Comparison of ENCODE assay signal across 9 cellular contexts in genomic region chr11:67485873-67486343, GRCh38. TPM values are rescaled to one million over a fixed set of nuclear protein-coding genes. Genes with fewer than 3 reads are reported as not detected.
DNase-seq lines count a peak whose midpoint lies in the region; ATAC-seq, FAIRE-seq and TF ChIP-seq lines count a peak whose summit lies in the region.
"Not testable (repeated sequence)": the region's sequence is repeated elsewhere in the genome, so short reads cannot be mapped to it uniquely, and the experiment has no call there.
"Had no signal": no experiment of that assay in that cellular context is flagged by ENCODE, and none has a peak within 500 bp of the region (broad histone marks: within the 10 kb centered on the region; RNA-seq: fewer than 3 reads in every experiment).

No MANE protein-coding gene starts in this region.

- H3K36me3 ChIP-seq in BLaER1 treated with 17β-estradiol and CSF1 and Interleukin-3, amounts not matched to agents 10 nM and 100 nM = peaks cover 43 to 51% (median 45%) of the 10 kb centered on the region in 11 experiments
- H3K36me3 ChIP-seq in KOPT-K1 (ENCODE audit: insufficient read depth, low read length) = peaks cover 46% of the 10 kb centered on the region
- not testable (repeated sequence) for H3K36me3 ChIP-seq in SU-DHL-6 (ENCODE audit: low read length)
- H3K36me3 ChIP-seq in K562 (ENCODE audit: control insufficient read depth, insufficient read depth, low read length) = peaks cover 36% of the 10 kb centered on the region; the same call in 1 of the 3 replicates
- peaks cover 39% of the 10 kb centered on the region for H3K36me3 ChIP-seq in lower lobe of right lung

- not testable (repeated sequence) for H3K9me2 ChIP-seq in SU-DHL-6 (replicated peaks; ENCODE audit: insufficient read depth, low read length)

- H3K4me3 ChIP-seq in BLaER1 treated with 17β-estradiol and CSF1 and Interleukin-3, amounts not matched to agents 10 nM and 100 nM = peak overlapping the region in 1 of 10 experiments; percentile 33; a peak in 1 of 20 replicates
- not testable (repeated sequence) for H3K4me3 ChIP-seq in SU-DHL-6 (ENCODE audit: insufficient read depth, low read length, poor library complexity, severe bottlenecking); K562; lower lobe of right lung

- H3K27me3 ChIP-seq in BLaER1 treated with 17β-estradiol and CSF1 and Interleukin-3, amounts not matched to agents 10 nM and 100 nM; SU-DHL-6 (ENCODE audit: low read length); K562 (ENCODE audit: control insufficient read depth in 2 of 2, insufficient read depth in 2 of 2, low read length in 2 of 2); lower lobe of right lung (ENCODE audit: low read depth): not testable (repeated sequence)

- 49% methylated on average over 7 of the region's 7 CpGs for WGBS in K562 (ENCODE audit: insufficient coverage, low coverage, missing lambda C conversion rate)

- H3K79me2 ChIP-seq in SU-DHL-6 (ENCODE audit: insufficient read depth, low read length) (peaks cover 18% of the 10 kb centered on the region), K562 (ENCODE audit: control insufficient read depth, insufficient read depth, low read length) (peaks cover 34% of the 10 kb centered on the region)

- peaks cover 25% of the 10 kb centered on the region for H3F3A ChIP-seq in SU-DHL-6 (ENCODE audit: insufficient read depth)

- TF ChIP-seq RAD21 in K562 (CRISPR knock-in tag; conservative IDR thresholded peaks at IDR 0.05 in 1 of 2, IDR thresholded peaks at IDR 0.05 in 1 of 2) = not testable (repeated sequence)

- not testable (repeated sequence) for ATAC-seq in GM18505 (IDR thresholded peaks at IDR 0.05; ENCODE audit: unreplicated experiment); lower lobe of right lung
- ATAC-seq in K562 = peak; percentile 18; the same call in 1 of the 3 replicates

- not testable (repeated sequence) for H3K9me3 ChIP-seq in BLaER1 treated with 17β-estradiol and CSF1 and Interleukin-3, amounts not matched to agents 10 nM and 100 nM (replicated peaks in 1 of 11); KOPT-K1 (ENCODE audit: insufficient read depth, low read length, poor library complexity, severe bottlenecking); SU-DHL-6 (ENCODE audit: insufficient read depth, low read length); K562 (replicated peaks; ENCODE audit: control insufficient read depth, insufficient read depth, low read depth, low read length); lower lobe of right lung

- H3K9me1 ChIP-seq in K562 (ENCODE audit: control insufficient read depth, insufficient read depth, low read length) = not testable (repeated sequence)

- POLR2A ChIA-PET in K562 (lab: Yijun Ruan, JAX) = not testable (repeated sequence)

- H2AFZ ChIP-seq in SU-DHL-6 (ENCODE audit: low read depth, low read length, severe bottlenecking); K562 (ENCODE audit: low read depth, low read length): not testable (repeated sequence)

- H3K27ac ChIP-seq in BLaER1 treated with 17β-estradiol and CSF1 and Interleukin-3, amounts not matched to agents 10 nM and 100 nM = peak overlapping the region in 1 of 11 experiments; percentile 1; a peak in 1 of 22 replicates
- H3K27ac ChIP-seq in KOPT-K1 (ENCODE audit: low read depth, low read length, poor library complexity, severe bottlenecking) (peak overlapping the region; percentile 99), SU-DHL-6 (ENCODE audit: low read depth, low read length) (peak overlapping the region; percentile 95)
- not testable (repeated sequence) for H3K27ac ChIP-seq in K562 (ENCODE audit: extremely low read depth, low read depth, low read length); lower lobe of right lung

- not testable (repeated sequence) for TF ChIP-seq EP300 in K562 (IDR thresholded peaks at IDR 0.05; ENCODE audit: low read length)

- H3K4me1 ChIP-seq in BLaER1 treated with 17β-estradiol and CSF1 and Interleukin-3, amounts not matched to agents 10 nM and 100 nM = peaks cover 45 to 51% (median 48%) of the 10 kb centered on the region in 10 experiments
- H3K4me1 ChIP-seq in K562 (replicated peaks in 1 of 2; ENCODE audit: control insufficient read depth in 2 of 2, insufficient read depth in 2 of 2, low read length in 2 of 2) (peaks cover 28 to 74% of the 10 kb centered on the region in 2 experiments), lower lobe of right lung (peaks cover 44% of the 10 kb centered on the region)

- in situ Hi-C loops in K562 (cut with MboI) = not testable (repeated sequence)

- H3K9ac ChIP-seq in BLaER1 treated with 17β-estradiol and CSF1 and Interleukin-3, amounts not matched to agents 10 nM and 100 nM = not testable (repeated sequence)
- peak overlapping the region; percentile 64 for H3K9ac ChIP-seq in SU-DHL-6 (ENCODE audit: low read length)
- H3K9ac ChIP-seq in K562 (ENCODE audit: insufficient read depth in 1 of 2, low read depth in 2 of 2, low read length in 2 of 2) = peak overlapping the region in 1 of 2 experiments; percentile 32; a peak in 1 of 4 replicates

- intact Hi-C loops in K562 (cut with micrococcal nuclease); lower lobe of right lung (cut with DNase I): not testable (repeated sequence)

- peak; percentile 71 for FAIRE-seq in K562 (lab: Jason Lieb, UNC)

- CTCF ChIA-PET in K562 (lab: Yijun Ruan, JAX; ENCODE audit: low intra/inter-chr PET ratio) = not testable (repeated sequence)

- H4K20me1 ChIP-seq in BLaER1 treated with 17β-estradiol and CSF1 and Interleukin-3, amounts not matched to agents 10 nM and 100 nM = peaks cover 19 to 72% (median 56%) of the 10 kb centered on the region in 11 experiments; a peak in 21 of 22 replicates
- not testable (repeated sequence) for H4K20me1 ChIP-seq in SU-DHL-6 (ENCODE audit: low read depth, low read length); K562 (replicated peaks; ENCODE audit: control insufficient read depth, insufficient read depth, low read length)

- BruUV-seq in K562 (replicated peaks; lab: Mats Ljungman, UMichigan) = not testable (repeated sequence)

- TF ChIP-seq POLR2A in GM18505 (IDR thresholded peaks at IDR 0.05; ENCODE audit: borderline replicate concordance, extremely low read depth, insufficient read depth, insufficient read length) = peak; percentile 84
- not testable (repeated sequence) for TF ChIP-seq POLR2A in K562 (conservative IDR thresholded peaks at IDR 0.05)

- peak overlapping the region; percentile 91 to 100 (median 97) for H3K4me2 ChIP-seq in BLaER1 treated with 17β-estradiol and CSF1 and Interleukin-3, amounts not matched to agents 10 nM and 100 nM
- H3K4me2 ChIP-seq in SU-DHL-6 (ENCODE audit: low read depth, low read length, poor library complexity, severe bottlenecking) = peak overlapping the region; percentile 96
- H3K4me2 ChIP-seq in K562 (ENCODE audit: insufficient read depth, low read length) = not testable (repeated sequence)

- TF ChIP-seq CTCF in SU-DHL-6 (IDR thresholded peaks at IDR 0.05; ENCODE audit: insufficient read depth, low read length, poor library complexity, severe bottlenecking); K562 (IDR thresholded peaks at IDR 0.05 in 2 of 3, conservative IDR thresholded peaks at IDR 0.05 in 1 of 3; ENCODE audit: insufficient read depth in 2 of 3, low read depth in 1 of 3, low read length in 3 of 3); lower lobe of right lung (IDR thresholded peaks at IDR 0.05): not testable (repeated sequence)

- peak; percentile 67 for DNase-seq in activated T-cell treated with anti-CD3 and anti-CD28 coated beads for 48 hours (ENCODE audit: low read depth)
- DNase-seq in K562 (ENCODE audit: extremely low read depth in 1 of 4, low spot score in 3 of 4) = peak; percentile 42 to 69 (median 60)
- peak; percentile 28 for DNase-seq in lower lobe of right lung
- DNase-seq in stimulated activated CD8-positive, alpha-beta memory T cell treated with anti-CD3 and anti-CD28 coated beads, Interleukin-4, amount 100 ng/mL, for 24 hours (ENCODE audit: low read depth) = peak; percentile 21

RNA-seq across cellular contexts. Expression of gene AIP, which starts 3.1 kb away (rescaled TPM):
- total RNA-seq in K562 (2011; cell fraction: chromatin; rRNA removed; ENCODE audit: low replicate concordance) = 16.7 and 49.3 TPM in 2 replicates
- 51.0 and 54.0 TPM in 2 replicates for total RNA-seq in K562 (2011; cell fraction: nucleolus; rRNA removed)
- total RNA-seq in K562 (2011; cell fraction: nucleoplasm; rRNA removed) = 29.5 and 34.8 TPM in 2 replicates
- total RNA-seq in K562 (2014; rRNA removed) (92.5 and 101 TPM in 2 replicates), K562 (2014; rRNA removed; fragmentation: Illumina TruSeq; extraction: Trizol) (16.6 and 37.0 TPM in 2 replicates), K562 (2015; rRNA removed; fragmentation: Illumina TruSeq; extraction: Trizol) (50.3 and 52.7 TPM in 2 replicates), K562 (2021) (71.2 and 78.3 TPM in 2 replicates), lower lobe of right lung (85.2 TPM)
- polyA plus RNA-seq in K562 (2011; rRNA removed) (66.6 and 98.4 TPM in 2 replicates), K562 (2014; fragmentation: Illumina TruSeq; extraction: Trizol) (40.2 and 66.9 TPM in 2 replicates), K562 (2014; fragmentation: Nextera tagmentation; extraction: Ambion mirVana) (10 to 100 TPM in 1 of 2 experiments, 1 to 10 TPM in 1; 5.2 to 16.2 TPM), K562 (2014; rRNA removed) (85.1 and 92.7 TPM in 2 replicates)
- polyA plus RNA-seq in K562 (2011; cell fraction: cytosol; rRNA removed) = 124 and 170 TPM in 2 replicates
- polyA plus RNA-seq in K562 (2011; cell fraction: nucleus; rRNA removed) = 61.0 and 75.7 TPM in 2 replicates
- polyA plus RNA-seq in K562 (2012) = 81.9 and 121 TPM in 2 replicates
- 43.3 and 59.8 TPM in 2 replicates for polyA minus RNA-seq in K562 (2011; rRNA and poly(A)+ RNA removed)
- polyA minus RNA-seq in K562 (2011; cell fraction: cytosol; rRNA and poly(A)+ RNA removed) = 48.4 and 57.2 TPM in 2 replicates
- 22.1 and 26.9 TPM in 2 replicates for polyA minus RNA-seq in K562 (2011; cell fraction: nucleus; rRNA and poly(A)+ RNA removed)

RNA-seq across cellular contexts. Expression of gene TMEM134, which starts 16.9 kb away (rescaled TPM):
- total RNA-seq in K562 (2011; cell fraction: chromatin; rRNA removed; ENCODE audit: low replicate concordance) = 5.8 and 18.7 TPM in 2 replicates
- total RNA-seq in K562 (2011; cell fraction: nucleolus; rRNA removed) = 21.2 and 21.3 TPM in 2 replicates
- 17.5 and 22.7 TPM in 2 replicates for total RNA-seq in K562 (2011; cell fraction: nucleoplasm; rRNA removed)
- total RNA-seq in K562 (2014; rRNA removed) (10.7 and 23.4 TPM in 2 replicates), K562 (2014; rRNA removed; fragmentation: Illumina TruSeq; extraction: Trizol) (1.3 and 1.5 TPM in 2 replicates), K562 (2015; rRNA removed; fragmentation: Illumina TruSeq; extraction: Trizol) (10.3 and 10.7 TPM in 2 replicates), K562 (2021) (19.2 and 19.3 TPM in 2 replicates), lower lobe of right lung (49.1 TPM)
- polyA plus RNA-seq in K562 (2011; rRNA removed) (17.5 and 26.2 TPM in 2 replicates), K562 (2014; fragmentation: Illumina TruSeq; extraction: Trizol) (6.3 and 11.1 TPM in 2 replicates), K562 (2014; fragmentation: Nextera tagmentation; extraction: Ambion mirVana) (1 to 10 TPM in 1 of 2 experiments, under 1 TPM in 1; 0.63 to 1.4 TPM), K562 (2014; rRNA removed) (48.4 and 58.9 TPM in 2 replicates)
- polyA plus RNA-seq in K562 (2011; cell fraction: cytosol; rRNA removed) = 79.1 and 131 TPM in 2 replicates
- 43.3 and 53.7 TPM in 2 replicates for polyA plus RNA-seq in K562 (2011; cell fraction: nucleus; rRNA removed)
- 20.0 and 28.2 TPM in 2 replicates for polyA plus RNA-seq in K562 (2012)
- 1.3 and 2.0 TPM in 2 replicates for polyA minus RNA-seq in K562 (2011; rRNA and poly(A)+ RNA removed)
- polyA minus RNA-seq in K562 (2011; cell fraction: cytosol; rRNA and poly(A)+ RNA removed) = 7.4 and 10.5 TPM in 2 replicates
- 12.4 and 12.8 TPM in 2 replicates for polyA minus RNA-seq in K562 (2011; cell fraction: nucleus; rRNA and poly(A)+ RNA removed)

RNA-seq across cellular contexts. Expression of gene PITPNM1, which starts 19.3 kb away (rescaled TPM):
- 48.7 and 132 TPM in 2 replicates for total RNA-seq in K562 (2011; cell fraction: chromatin; rRNA removed; ENCODE audit: low replicate concordance)
- total RNA-seq in K562 (2011; cell fraction: nucleolus; rRNA removed) = 82.2 and 92.7 TPM in 2 replicates
- total RNA-seq in K562 (2011; cell fraction: nucleoplasm; rRNA removed) = 41.5 and 53.5 TPM in 2 replicates
- 33.6 and 47.6 TPM in 2 replicates for total RNA-seq in K562 (2014; rRNA removed)
- 9.3 and 11.2 TPM in 2 replicates for total RNA-seq in K562 (2014; rRNA removed; fragmentation: Illumina TruSeq; extraction: Trizol)
- 17.4 and 17.7 TPM in 2 replicates for total RNA-seq in K562 (2015; rRNA removed; fragmentation: Illumina TruSeq; extraction: Trizol)
- total RNA-seq in K562 (2021) = 50.2 and 53.7 TPM in 2 replicates
- 14.7 and 18.8 TPM in 2 replicates for polyA plus RNA-seq in K562 (2011; rRNA removed)
- 15.2 and 52.3 TPM in 2 replicates for polyA plus RNA-seq in K562 (2011; cell fraction: cytosol; rRNA removed)
- 72.4 and 144 TPM in 2 replicates for polyA plus RNA-seq in K562 (2011; cell fraction: nucleus; rRNA removed)
- polyA plus RNA-seq in K562 (2012) = 24.1 and 32.9 TPM in 2 replicates
- polyA plus RNA-seq in K562 (2014; fragmentation: Illumina TruSeq; extraction: Trizol) = 16.0 and 24.4 TPM in 2 replicates
- under 1 TPM; 0.11 to 0.25 TPM for polyA plus RNA-seq in K562 (2014; fragmentation: Nextera tagmentation; extraction: Ambion mirVana)
- 35.0 and 42.3 TPM in 2 replicates for polyA plus RNA-seq in K562 (2014; rRNA removed)
- polyA minus RNA-seq in K562 (2011; rRNA and poly(A)+ RNA removed) = 4.8 and 6.9 TPM in 2 replicates
- 15.8 and 16.3 TPM in 2 replicates for polyA minus RNA-seq in K562 (2011; cell fraction: cytosol; rRNA and poly(A)+ RNA removed)
- 28.3 and 31.1 TPM in 2 replicates for polyA minus RNA-seq in K562 (2011; cell fraction: nucleus; rRNA and poly(A)+ RNA removed)
- 54.1 TPM for total RNA-seq in lower lobe of right lung

RNA-seq across cellular contexts. Expression of gene CDK2AP2, which starts 22.1 kb away (rescaled TPM):
- total RNA-seq in K562 (2011; cell fraction: chromatin; rRNA removed; ENCODE audit: low replicate concordance) = 21.8 and 52.5 TPM in 2 replicates
- 47.5 and 51.3 TPM in 2 replicates for total RNA-seq in K562 (2011; cell fraction: nucleolus; rRNA removed)
- total RNA-seq in K562 (2011; cell fraction: nucleoplasm; rRNA removed) = 24.7 and 43.2 TPM in 2 replicates
- total RNA-seq in K562 (2014; rRNA removed) = 34.6 and 53.3 TPM in 2 replicates
- total RNA-seq in K562 (2014; rRNA removed; fragmentation: Illumina TruSeq; extraction: Trizol) = 5.4 and 7.5 TPM in 2 replicates
- total RNA-seq in K562 (2015; rRNA removed; fragmentation: Illumina TruSeq; extraction: Trizol) = 21.7 and 22.1 TPM in 2 replicates
- total RNA-seq in K562 (2021) = 47.4 and 50.2 TPM in 2 replicates
- polyA plus RNA-seq in K562 (2011; rRNA removed) = 11.4 and 28.8 TPM in 2 replicates
- 58.0 and 87.1 TPM in 2 replicates for polyA plus RNA-seq in K562 (2011; cell fraction: cytosol; rRNA removed)
- polyA plus RNA-seq in K562 (2011; cell fraction: nucleus; rRNA removed) = 48.5 and 50.6 TPM in 2 replicates
- polyA plus RNA-seq in K562 (2012) = 53.8 and 114 TPM in 2 replicates
- 41.5 and 56.9 TPM in 2 replicates for polyA plus RNA-seq in K562 (2014; fragmentation: Illumina TruSeq; extraction: Trizol)
- 1 to 10 TPM; 4.4 to 8.4 TPM for polyA plus RNA-seq in K562 (2014; fragmentation: Nextera tagmentation; extraction: Ambion mirVana)
- polyA plus RNA-seq in K562 (2014; rRNA removed) = 34.6 and 37.1 TPM in 2 replicates
- 8.8 and 13.2 TPM in 2 replicates for polyA minus RNA-seq in K562 (2011; rRNA and poly(A)+ RNA removed)
- polyA minus RNA-seq in K562 (2011; cell fraction: cytosol; rRNA and poly(A)+ RNA removed) = 28.2 and 40.6 TPM in 2 replicates
- polyA minus RNA-seq in K562 (2011; cell fraction: nucleus; rRNA and poly(A)+ RNA removed) = 15.3 and 30.5 TPM in 2 replicates
- total RNA-seq in lower lobe of right lung = 79.7 TPM

RNA-seq across cellular contexts. Expression of gene CABP4, which starts 30.8 kb away (rescaled TPM):
- total RNA-seq in K562 (2011; cell fraction: chromatin; rRNA removed; ENCODE audit: low replicate concordance) = not detected in 2 replicates
- total RNA-seq in K562 (2011; cell fraction: nucleolus; rRNA removed) = 0.92 TPM in 1 of 2 replicates, not detected in the other
- 1.0 TPM in 1 of 2 replicates, not detected in the other for total RNA-seq in K562 (2011; cell fraction: nucleoplasm; rRNA removed)
- total RNA-seq in K562 (2014; rRNA removed) = not detected in 2 replicates
- total RNA-seq in K562 (2014; rRNA removed; fragmentation: Illumina TruSeq; extraction: Trizol) = not detected in 2 replicates
- 0.11 TPM in 1 of 2 replicates, not detected in the other for total RNA-seq in K562 (2015; rRNA removed; fragmentation: Illumina TruSeq; extraction: Trizol)
- not detected in 2 replicates for total RNA-seq in K562 (2021)
- polyA plus RNA-seq in K562 (2011; rRNA removed) = 0.08 TPM in 1 of 2 replicates, not detected in the other
- 0.16 TPM in 1 of 2 replicates, not detected in the other for polyA plus RNA-seq in K562 (2011; cell fraction: cytosol; rRNA removed)
- 0.26 TPM in 1 of 2 replicates, not detected in the other for polyA plus RNA-seq in K562 (2011; cell fraction: nucleus; rRNA removed)
- 0.14 and 0.20 TPM in 2 replicates for polyA plus RNA-seq in K562 (2012)
- polyA plus RNA-seq in K562 (2014; fragmentation: Illumina TruSeq; extraction: Trizol) = not detected in 2 replicates
- polyA plus RNA-seq in K562 (2014; fragmentation: Nextera tagmentation; extraction: Ambion mirVana) = not detected
- not detected in 2 replicates for polyA plus RNA-seq in K562 (2014; rRNA removed)
- not detected in 2 replicates for polyA minus RNA-seq in K562 (2011; rRNA and poly(A)+ RNA removed)
- not detected in 2 replicates for polyA minus RNA-seq in K562 (2011; cell fraction: cytosol; rRNA and poly(A)+ RNA removed)
- polyA minus RNA-seq in K562 (2011; cell fraction: nucleus; rRNA and poly(A)+ RNA removed) = not detected in 2 replicates
- 4.0 TPM for total RNA-seq in lower lobe of right lung
- total RNA-seq: A172 had no signal
